ENCODE assay signal across 22 cellular contexts in genomic region chr12:52867152-52867551, GRCh38. TPM values are rescaled to one million over a fixed set of nuclear protein-coding genes. Genes with fewer than 3 reads are reported as not detected.
A peak's percentile ranks its signal among the peaks of the same experiment; 100 is the strongest.
DNase-seq lines count a peak whose midpoint lies in the region; ATAC-seq and TF ChIP-seq lines count a peak whose summit lies in the region.
"Had no signal": no experiment of that assay in that cellular context is flagged by ENCODE, and none has a peak within 500 bp of the region (broad histone marks: within the 10 kb centered on the region; RNA-seq: fewer than 3 reads in every experiment).

No MANE protein-coding gene starts in this region.

- peaks cover 34% of the 10 kb centered on the region for H3K4me1 Mint-ChIP-seq in activated naive CD4-positive, alpha-beta T cell treated with anti-CD3 and anti-CD28 coated beads, Interleukin-2, amount 50 U/mL, for 24 hours
- peaks cover 27 to 33% (median 33%) of the 10 kb centered on the region in 3 donors for H3K4me1 Mint-ChIP-seq in T-cell
- peaks cover 8% of the 10 kb centered on the region for H3K4me1 Mint-ChIP-seq in activated T-helper 1 cell treated with anti-CD3 and anti-CD28 coated beads, Interleukin-12 subunit alpha, Interleukin-12 subunit beta, Interleukin-2, Interleukin-4 antibody, amounts not matched to agents 30 ng/mL and 10 ng/mL and 1 ng/mL, durations not matched to agents 14 hours and 24 hours and 36 hours (ENCODE audit: low read depth)

- no peaks in the 10 kb centered on the region for H3K27me3 ChIP-seq in foreskin keratinocyte
- no peaks in the 10 kb centered on the region for H3K27me3 ChIP-seq in suprapubic skin
- H3K27me3 ChIP-seq in testis: no peaks in the 10 kb centered on the region
- H3K27me3 ChIP-seq: BE2C, gastrocnemius medialis had no signal

- POLR2A ChIA-PET in T-cell (lab: Charles Lee): no interaction called here

- ATAC-seq in T-cell (replicated peaks in 1 of 4) (no peak), foreskin keratinocyte (no peak), GM21390 (IDR thresholded peaks at IDR 0.05; ENCODE audit: unreplicated experiment) (no peak)
- ATAC-seq: gastrocnemius medialis had no signal

- no peaks in the 10 kb centered on the region for H3K27me3 Mint-ChIP-seq in activated naive CD4-positive, alpha-beta T cell treated with anti-CD3 and anti-CD28 coated beads, Interleukin-2, amount 50 U/mL, for 24 hours
- H3K27me3 Mint-ChIP-seq in T-cell: no peaks in the 10 kb centered on the region
- H3K27me3 Mint-ChIP-seq in activated T-helper 1 cell treated with anti-CD3 and anti-CD28 coated beads, Interleukin-12 subunit alpha, Interleukin-12 subunit beta, Interleukin-2, Interleukin-4 antibody, amounts not matched to agents 30 ng/mL and 10 ng/mL and 1 ng/mL, durations not matched to agents 14 hours and 24 hours and 36 hours (ENCODE audit: insufficient read depth): peaks cover 5% of the 10 kb centered on the region
- H3K27me3 Mint-ChIP-seq: activated naive CD8-positive, alpha-beta T cell treated with anti-CD3 and anti-CD28 coated beads, Interleukin-2, amount 10 ng/mL, durations not matched to agents 7 days and 5 days; central memory CD8-positive, alpha-beta T cell had no signal

- 58% methylated on average over 5 of the region's 5 CpGs for WGBS in suprapubic skin
- 90 to 95% methylated on average over 5 of the region's 5 CpGs for WGBS in testis, 2 donors

- H3K36me3 ChIP-seq in suprapubic skin (no peaks in the 10 kb centered on the region), testis (ENCODE audit: low read depth, missing control alignments) (no peaks in the 10 kb centered on the region)
- H3K36me3 ChIP-seq: BE2C, gastrocnemius medialis had no signal

- DNase-seq in activated naive CD4-positive, alpha-beta T cell treated with Interleukin-2 at 50 U/mL for 16 hours: no peak
- DNase-seq in T-cell (no peak), foreskin keratinocyte (peak in 1 of 2 donors; percentile 64), suprapubic skin (ENCODE audit: low spot score in 2 of 2) (no peak), testis (no peak)
- DNase-seq in activated T-helper 1 cell treated with anti-CD3 and anti-CD28 coated beads, Interleukin-12 subunit alpha, Interleukin-12 subunit beta, Interleukin-2, Interleukin-4 antibody, amounts not matched to agents 30 ng/mL and 10 ng/mL and 1 ng/mL, durations not matched to agents 14 hours and 24 hours and 36 hours (ENCODE audit: low spot score): no peak
- DNase-seq: activated naive CD8-positive, alpha-beta T cell treated with anti-CD3 and anti-CD28 coated beads, Interleukin-2, amount 10 ng/mL, durations not matched to agents 7 days and 5 days; BE2C; EL; HCEC 1CT; Kasumi-1; NCI-H524; NK-92 treated with Interleukin-12 subunit alpha and Interleukin-12 subunit beta, amount 100 ng/mL, for 24 hours had no signal

- intact Hi-C loops in activated T-helper 1 cell treated with anti-CD3 and anti-CD28 coated beads, Interleukin-12 subunit alpha, Interleukin-12 subunit beta, Interleukin-2, Interleukin-4 antibody, amounts not matched to agents 30 ng/mL and 10 ng/mL and 1 ng/mL, durations not matched to agents 14 hours and 24 hours and 36 hours (cut with micrococcal nuclease): no loop called here
- intact Hi-C loops in testis (cut with DNase I; ENCODE audit: low total_unique reads): loop anchor here (5.0 kb wide), 1 partner anchor 280 kb away; no protein-coding TSS in a partner anchor

- H3K4me3 ChIP-seq in suprapubic skin (no peak overlapping the region), testis (no peak overlapping the region)
- H3K4me3 ChIP-seq: gastrocnemius medialis had no signal

- CTCF ChIA-PET in T-cell (lab: Charles Lee): interaction anchor here (0.6 to 2.0 kb wide), 9 partner anchors 13 to 285 kb away, joined by 3 to 10 read pairs (median 3); no protein-coding TSS in a partner anchor

- TF ChIP-seq POLR2A in suprapubic skin (IDR thresholded peaks at IDR 0.05) (no peak), testis (IDR thresholded peaks at IDR 0.05) (no peak)

- peak overlapping the region; percentile 46 for H3K4me3 Mint-ChIP-seq in activated naive CD4-positive, alpha-beta T cell treated with anti-CD3 and anti-CD28 coated beads, Interleukin-2, amount 50 U/mL, for 24 hours
- peak overlapping the region in 2 of 3 donors; percentile 32 to 37 for H3K4me3 Mint-ChIP-seq in T-cell
- no peak overlapping the region for H3K4me3 Mint-ChIP-seq in activated T-helper 1 cell treated with anti-CD3 and anti-CD28 coated beads, Interleukin-12 subunit alpha, Interleukin-12 subunit beta, Interleukin-2, Interleukin-4 antibody, amounts not matched to agents 30 ng/mL and 10 ng/mL and 1 ng/mL, durations not matched to agents 14 hours and 24 hours and 36 hours
- H3K4me3 Mint-ChIP-seq: activated naive CD8-positive, alpha-beta T cell treated with anti-CD3 and anti-CD28 coated beads, Interleukin-2, amount 10 ng/mL, durations not matched to agents 7 days and 5 days; activated T-cell treated with anti-CD3 and anti-CD28 coated beads, Interleukin-2, amount 50 U/mL, for 4 hours; central memory CD8-positive, alpha-beta T cell had no signal

- no peaks in the 10 kb centered on the region for H3K36me3 Mint-ChIP-seq in activated naive CD4-positive, alpha-beta T cell treated with anti-CD3 and anti-CD28 coated beads, Interleukin-2, amount 50 U/mL, for 24 hours
- H3K36me3 Mint-ChIP-seq in T-cell: no peaks in the 10 kb centered on the region
- no peaks in the 10 kb centered on the region for H3K36me3 Mint-ChIP-seq in activated T-helper 1 cell treated with anti-CD3 and anti-CD28 coated beads, Interleukin-12 subunit alpha, Interleukin-12 subunit beta, Interleukin-2, Interleukin-4 antibody, amounts not matched to agents 30 ng/mL and 10 ng/mL and 1 ng/mL, durations not matched to agents 14 hours and 24 hours and 36 hours (ENCODE audit: low read depth)
- H3K36me3 Mint-ChIP-seq: activated naive CD8-positive, alpha-beta T cell treated with anti-CD3 and anti-CD28 coated beads, Interleukin-2, amount 10 ng/mL, durations not matched to agents 7 days and 5 days had no signal

- H3K9me3 ChIP-seq in suprapubic skin (no peaks in the 10 kb centered on the region), testis (no peaks in the 10 kb centered on the region)
- H3K9me3 ChIP-seq: BE2C, gastrocnemius medialis had no signal

- peak overlapping the region; percentile 31 for H3K27ac Mint-ChIP-seq in activated naive CD4-positive, alpha-beta T cell treated with anti-CD3 and anti-CD28 coated beads, Interleukin-2, amount 50 U/mL, for 24 hours
- H3K27ac Mint-ChIP-seq in T-cell: peak overlapping the region; percentile 69 to 76
- H3K27ac Mint-ChIP-seq in activated T-helper 1 cell treated with anti-CD3 and anti-CD28 coated beads, Interleukin-12 subunit alpha, Interleukin-12 subunit beta, Interleukin-2, Interleukin-4 antibody, amounts not matched to agents 30 ng/mL and 10 ng/mL and 1 ng/mL, durations not matched to agents 14 hours and 24 hours and 36 hours: no peak overlapping the region
- H3K27ac Mint-ChIP-seq: activated naive CD8-positive, alpha-beta T cell treated with anti-CD3 and anti-CD28 coated beads, Interleukin-2, amount 10 ng/mL, durations not matched to agents 7 days and 5 days had no signal

- TF ChIP-seq EP300 in suprapubic skin (IDR thresholded peaks at IDR 0.05): no peak

- TF ChIP-seq CTCF in foreskin keratinocyte (conservative IDR thresholded peaks at IDR 0.05): no peak
- no peak for TF ChIP-seq CTCF in suprapubic skin (IDR thresholded peaks at IDR 0.05)
- TF ChIP-seq CTCF in testis (IDR thresholded peaks at IDR 0.05): no peak

- no peaks in the 10 kb centered on the region for H3K9me3 Mint-ChIP-seq in activated naive CD4-positive, alpha-beta T cell treated with anti-CD3 and anti-CD28 coated beads, Interleukin-2, amount 50 U/mL, for 24 hours
- no peaks in the 10 kb centered on the region for H3K9me3 Mint-ChIP-seq in T-cell
- H3K9me3 Mint-ChIP-seq in activated T-helper 1 cell treated with anti-CD3 and anti-CD28 coated beads, Interleukin-12 subunit alpha, Interleukin-12 subunit beta, Interleukin-2, Interleukin-4 antibody, amounts not matched to agents 30 ng/mL and 10 ng/mL and 1 ng/mL, durations not matched to agents 14 hours and 24 hours and 36 hours: no peaks in the 10 kb centered on the region
- H3K9me3 Mint-ChIP-seq: activated naive CD8-positive, alpha-beta T cell treated with anti-CD3 and anti-CD28 coated beads, Interleukin-2, amount 10 ng/mL, durations not matched to agents 7 days and 5 days; activated T-cell treated with anti-CD3 and anti-CD28 coated beads, Interleukin-2, amount 50 U/mL, for 4 hours; central memory CD8-positive, alpha-beta T cell had no signal

- H3K27ac ChIP-seq in foreskin keratinocyte (peak overlapping the region; percentile 97), suprapubic skin (peak overlapping the region; percentile 99), testis (no peak overlapping the region)
- H3K27ac ChIP-seq: gastrocnemius medialis had no signal

- H3K4me1 ChIP-seq in foreskin keratinocyte: peaks cover 29% of the 10 kb centered on the region
- H3K4me1 ChIP-seq in suprapubic skin: peaks cover 74% of the 10 kb centered on the region
- peaks cover 6% of the 10 kb centered on the region for H3K4me1 ChIP-seq in testis
- H3K4me1 ChIP-seq: BE2C had no signal

RNA-seq across cellular contexts. Expression of gene KRT78, which starts 18.4 kb away (rescaled TPM):
- not detected for total RNA-seq in T-cell
- 0.32 and 0.58 TPM in 2 replicates for total RNA-seq in foreskin keratinocyte
- 0.10 and 0.17 TPM in 2 replicates for polyA plus RNA-seq in foreskin keratinocyte
- total RNA-seq in suprapubic skin: 100 to 1,000 TPM in 1 of 4 donors, 10 to 100 TPM in 3; 48.9 to 115 (median 80.0) TPM
- total RNA-seq in activated T-helper 1 cell treated with anti-CD3 and anti-CD28 coated beads, Interleukin-12 subunit alpha, Interleukin-12 subunit beta, Interleukin-2, Interleukin-4 antibody, amounts not matched to agents 30 ng/mL and 10 ng/mL and 1 ng/mL, durations not matched to agents 14 hours and 24 hours and 36 hours: not detected in 2 replicates
- 1 to 10 TPM in 1 of 2 donors, under 1 TPM in 1; 0.93 to 1.1 TPM for total RNA-seq in testis
- polyA plus RNA-seq in testis (ENCODE audit: insufficient read depth, low read depth, low replicate concordance): 0.99 TPM
- total RNA-seq: activated naive CD8-positive, alpha-beta T cell treated with anti-CD3 and anti-CD28 coated beads, Interleukin-2, amount 10 ng/mL, durations not matched to agents 7 days and 5 days; activated T-cell treated with anti-CD3 and anti-CD28 coated beads, Interleukin-2, amount 50 U/mL, for 4 hours; astrocyte; gastrocnemius medialis; pulmonary artery endothelial cell; ureter had no signal

RNA-seq across cellular contexts. Expression of gene KRT79, which starts 33.0 kb away (rescaled TPM):
- total RNA-seq in T-cell: under 1 TPM in 1 of 5 donors, not detected in 4; 0.28 TPM
- not detected in 2 replicates for total RNA-seq in foreskin keratinocyte
- not detected in 2 replicates for polyA plus RNA-seq in foreskin keratinocyte
- total RNA-seq in suprapubic skin: 100 to 1,000 TPM in 3 of 4 donors, 10 to 100 TPM in 1; 48.8 to 202 (median 156) TPM
- total RNA-seq in activated T-helper 1 cell treated with anti-CD3 and anti-CD28 coated beads, Interleukin-12 subunit alpha, Interleukin-12 subunit beta, Interleukin-2, Interleukin-4 antibody, amounts not matched to agents 30 ng/mL and 10 ng/mL and 1 ng/mL, durations not matched to agents 14 hours and 24 hours and 36 hours: not detected in 2 replicates
- under 1 TPM; 0.19 to 0.24 TPM for total RNA-seq in testis
- polyA plus RNA-seq in testis (ENCODE audit: insufficient read depth, low read depth, low replicate concordance): not detected
- total RNA-seq: activated naive CD8-positive, alpha-beta T cell treated with anti-CD3 and anti-CD28 coated beads, Interleukin-2, amount 10 ng/mL, durations not matched to agents 7 days and 5 days; gastrocnemius medialis; pulmonary artery endothelial cell; SK-MEL-5; ureter had no signal

RNA-seq across cellular contexts. Expression of gene KRT8, which starts 37.7 kb away (rescaled TPM):
- total RNA-seq in T-cell (10 to 100 TPM in 2 of 5 donors, 1 to 10 TPM in 1, under 1 TPM in 2; 0.42 to 13.3 (median 8.0) TPM), foreskin keratinocyte (445 and 504 TPM in 2 replicates), suprapubic skin (10 to 100 TPM; 49.4 to 93.7 (median 65.9) TPM), testis (10 to 100 TPM; 13.2 to 14.6 TPM)
- polyA plus RNA-seq in foreskin keratinocyte (626 and 720 TPM in 2 replicates), testis (ENCODE audit: insufficient read depth, low read depth, low replicate concordance) (63.0 TPM)
- total RNA-seq in activated T-helper 1 cell treated with anti-CD3 and anti-CD28 coated beads, Interleukin-12 subunit alpha, Interleukin-12 subunit beta, Interleukin-2, Interleukin-4 antibody, amounts not matched to agents 30 ng/mL and 10 ng/mL and 1 ng/mL, durations not matched to agents 14 hours and 24 hours and 36 hours: 0.23 TPM in 1 of 2 replicates, not detected in the other
- total RNA-seq: SK-MEL-5 had no signal

RNA-seq across cellular contexts. Expression of gene KRT4, which starts 53.2 kb away (rescaled TPM):
- not detected for total RNA-seq in T-cell
- 0.11 TPM in 1 of 2 replicates, not detected in the other for total RNA-seq in foreskin keratinocyte
- 0.03 and 0.06 TPM in 2 replicates for polyA plus RNA-seq in foreskin keratinocyte
- 1 to 10 TPM in 2 of 4 donors, under 1 TPM in 2; 0.32 to 1.6 (median 0.76) TPM for total RNA-seq in suprapubic skin
- not detected in 2 replicates for total RNA-seq in activated T-helper 1 cell treated with anti-CD3 and anti-CD28 coated beads, Interleukin-12 subunit alpha, Interleukin-12 subunit beta, Interleukin-2, Interleukin-4 antibody, amounts not matched to agents 30 ng/mL and 10 ng/mL and 1 ng/mL, durations not matched to agents 14 hours and 24 hours and 36 hours
- under 1 TPM in 1 of 2 donors, not detected in 1; 0.19 TPM for total RNA-seq in testis
- polyA plus RNA-seq in testis (ENCODE audit: insufficient read depth, low read depth, low replicate concordance): not detected
- total RNA-seq: activated naive CD8-positive, alpha-beta T cell treated with anti-CD3 and anti-CD28 coated beads, Interleukin-2, amount 10 ng/mL, durations not matched to agents 7 days and 5 days; activated T-cell treated with anti-CD3 and anti-CD28 coated beads, Interleukin-2, amount 50 U/mL, for 4 hours; astrocyte; gastrocnemius medialis; pulmonary artery endothelial cell; SK-MEL-5 had no signal

Comparison
In these comparisons a context has a peak if more than half of its experiments do, and no peak if none do; other contexts are left out.
1. H3K27ac ChIP-seq: peak in foreskin keratinocyte (single experiment) and suprapubic skin (single experiment); none in testis (0 of 2).
2. RNA of gene KRT78, which starts 18.4 kb away (total RNA-seq): 48.9 to 115 TPM in suprapubic skin; 0.93 to 1.1 TPM in testis, 0.32 to 0.58 TPM in foreskin keratinocyte, not detected in T-cell and not detected in activated T-helper 1 cell treated with anti-CD3 and anti-CD28 coated beads, Interleukin-12 subunit alpha, Interleukin-12 subunit beta, Interleukin-2, Interleukin-4 antibody, amounts not matched to agents 30 ng/mL and 10 ng/mL and 1 ng/mL, durations not matched to agents 14 hours and 24 hours and 36 hours; every median in the first group is over 10 times any median in the second.
3. RNA of gene KRT79, which starts 33.0 kb away (total RNA-seq): 48.8 to 202 TPM in suprapubic skin; 0.19 to 0.24 TPM in testis, not detected in activated T-helper 1 cell treated with anti-CD3 and anti-CD28 coated beads, Interleukin-12 subunit alpha, Interleukin-12 subunit beta, Interleukin-2, Interleukin-4 antibody, amounts not matched to agents 30 ng/mL and 10 ng/mL and 1 ng/mL, durations not matched to agents 14 hours and 24 hours and 36 hours, 0.28 TPM in T-cell and not detected in foreskin keratinocyte; every median in the first group is over 10 times any median in the second.